In genomic region chr20:35091808-35092523, GRCh38 we compare ENCODE assay signal across 1 cellular context.
TF ChIP-seq lines count a peak whose summit lies in the region.

No MANE protein-coding gene starts in this region.

TF ChIP-seq in HepG2, 621 proteins besides CTCF, POLR2A, EP300 and RAD21 (continued from another document):
- TF ChIP-seq STAT6 (CRISPR knock-in tag; IDR thresholded peaks at IDR 0.05; ENCODE audit: borderline replicate concordance) (no peak), CSRNP2 (CRISPR knock-in tag; conservative IDR thresholded peaks at IDR 0.05; ENCODE audit: low read depth) (no peak), GZF1 (CRISPR knock-in tag; IDR thresholded peaks at IDR 0.05) (no peak), ZNF552 (CRISPR knock-in tag; IDR thresholded peaks at IDR 0.05; ENCODE audit: borderline replicate concordance) (peak; percentile 16), ZFX (CRISPR knock-in tag; IDR thresholded peaks at IDR 0.05; ENCODE audit: low read depth) (no peak), E2F1 (CRISPR knock-in tag; IDR thresholded peaks at IDR 0.05) (no peak), ONECUT2 (CRISPR knock-in tag; IDR thresholded peaks at IDR 0.05) (no peak), ZFP36 (IDR thresholded peaks at IDR 0.05; ENCODE audit: borderline replicate concordance, low read depth, low read length, partially characterized antibody) (no peak), ZNF605 (CRISPR knock-in tag; IDR thresholded peaks at IDR 0.05) (peak; percentile 65), NAIF1 (CRISPR knock-in tag; IDR thresholded peaks at IDR 0.05; ENCODE audit: borderline replicate concordance) (peak; percentile 57; the same call in 1 of the 2 replicates), ZNF615 (CRISPR knock-in tag; IDR thresholded peaks at IDR 0.05; ENCODE audit: borderline replicate concordance) (no peak), LCORL (IDR thresholded peaks at IDR 0.05) (0 out of 2 replicates have a peak, but pooled peaks have one; percentile 4), LCORL (CRISPR knock-in tag; IDR thresholded peaks at IDR 0.05) (no peak), ZNF3 (CRISPR knock-in tag; IDR thresholded peaks at IDR 0.05) (no peak), ZNF781 (CRISPR knock-in tag; IDR thresholded peaks at IDR 0.05; ENCODE audit: borderline replicate concordance, not compliant biosample characterization) (no peak), ZNF282 (IDR thresholded peaks at IDR 0.05; ENCODE audit: partially characterized antibody) (no peak), ZNF556 (CRISPR knock-in tag; IDR thresholded peaks at IDR 0.05; ENCODE audit: borderline replicate concordance) (no peak), FOXC1 (CRISPR knock-in tag; IDR thresholded peaks at IDR 0.05; ENCODE audit: borderline replicate concordance) (no peak), ZNF430 (CRISPR knock-in tag; IDR thresholded peaks at IDR 0.05) (peak; percentile 8; the same call in 1 of the 2 replicates), ZNF12 (CRISPR knock-in tag; IDR thresholded peaks at IDR 0.05) (no peak), GLI4 (CRISPR knock-in tag; IDR thresholded peaks at IDR 0.05; ENCODE audit: borderline replicate concordance) (peak; percentile 79; the same call in 1 of the 2 replicates), ZNF616 (CRISPR knock-in tag; IDR thresholded peaks at IDR 0.05; ENCODE audit: low read depth) (no peak), ZIK1 (CRISPR knock-in tag; IDR thresholded peaks at IDR 0.05; ENCODE audit: borderline replicate concordance, low read depth) (no peak), ZFP82 (CRISPR knock-in tag; IDR thresholded peaks at IDR 0.05; ENCODE audit: borderline replicate concordance) (0 out of 2 replicates have a peak, but pooled peaks have one; percentile 19), ELF1 (CRISPR knock-in tag; IDR thresholded peaks at IDR 0.05) (no peak), MTF2 (CRISPR knock-in tag; IDR thresholded peaks at IDR 0.05; ENCODE audit: borderline replicate concordance) (no peak), BRCA1 (CRISPR knock-in tag; IDR thresholded peaks at IDR 0.05) (peak; percentile 35; the same call in 1 of the 2 replicates), FOXA1 (IDR thresholded peaks at IDR 0.05) (no peak), FOXA1 (CRISPR knock-in tag; IDR thresholded peaks at IDR 0.05) (no peak; the same call in 1 of the 2 replicates), ZNF709 (CRISPR knock-in tag; IDR thresholded peaks at IDR 0.05) (0 out of 2 replicates have a peak, but pooled peaks have one; percentile 27), ZNF737 (CRISPR knock-in tag; IDR thresholded peaks at IDR 0.05; ENCODE audit: borderline replicate concordance) (no peak; the same call in 1 of the 2 replicates), ZNF883 (CRISPR knock-in tag; IDR thresholded peaks at IDR 0.05; ENCODE audit: not compliant biosample characterization) (no peak), STAT5B (CRISPR knock-in tag; IDR thresholded peaks at IDR 0.05) (no peak)
- TF ChIP-seq, protein P1, sequence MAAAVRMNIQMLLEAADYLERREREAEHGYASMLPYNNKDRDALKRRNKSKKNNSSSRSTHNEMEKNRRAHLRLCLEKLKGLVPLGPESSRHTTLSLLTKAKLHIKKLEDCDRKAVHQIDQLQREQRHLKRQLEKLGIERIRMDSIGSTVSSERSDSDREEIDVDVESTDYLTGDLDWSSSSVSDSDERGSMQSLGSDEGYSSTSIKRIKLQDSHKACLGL (CRISPR knock-in tag; IDR thresholded peaks at IDR 0.05) = no peak
- TF ChIP-seq, protein P2, sequence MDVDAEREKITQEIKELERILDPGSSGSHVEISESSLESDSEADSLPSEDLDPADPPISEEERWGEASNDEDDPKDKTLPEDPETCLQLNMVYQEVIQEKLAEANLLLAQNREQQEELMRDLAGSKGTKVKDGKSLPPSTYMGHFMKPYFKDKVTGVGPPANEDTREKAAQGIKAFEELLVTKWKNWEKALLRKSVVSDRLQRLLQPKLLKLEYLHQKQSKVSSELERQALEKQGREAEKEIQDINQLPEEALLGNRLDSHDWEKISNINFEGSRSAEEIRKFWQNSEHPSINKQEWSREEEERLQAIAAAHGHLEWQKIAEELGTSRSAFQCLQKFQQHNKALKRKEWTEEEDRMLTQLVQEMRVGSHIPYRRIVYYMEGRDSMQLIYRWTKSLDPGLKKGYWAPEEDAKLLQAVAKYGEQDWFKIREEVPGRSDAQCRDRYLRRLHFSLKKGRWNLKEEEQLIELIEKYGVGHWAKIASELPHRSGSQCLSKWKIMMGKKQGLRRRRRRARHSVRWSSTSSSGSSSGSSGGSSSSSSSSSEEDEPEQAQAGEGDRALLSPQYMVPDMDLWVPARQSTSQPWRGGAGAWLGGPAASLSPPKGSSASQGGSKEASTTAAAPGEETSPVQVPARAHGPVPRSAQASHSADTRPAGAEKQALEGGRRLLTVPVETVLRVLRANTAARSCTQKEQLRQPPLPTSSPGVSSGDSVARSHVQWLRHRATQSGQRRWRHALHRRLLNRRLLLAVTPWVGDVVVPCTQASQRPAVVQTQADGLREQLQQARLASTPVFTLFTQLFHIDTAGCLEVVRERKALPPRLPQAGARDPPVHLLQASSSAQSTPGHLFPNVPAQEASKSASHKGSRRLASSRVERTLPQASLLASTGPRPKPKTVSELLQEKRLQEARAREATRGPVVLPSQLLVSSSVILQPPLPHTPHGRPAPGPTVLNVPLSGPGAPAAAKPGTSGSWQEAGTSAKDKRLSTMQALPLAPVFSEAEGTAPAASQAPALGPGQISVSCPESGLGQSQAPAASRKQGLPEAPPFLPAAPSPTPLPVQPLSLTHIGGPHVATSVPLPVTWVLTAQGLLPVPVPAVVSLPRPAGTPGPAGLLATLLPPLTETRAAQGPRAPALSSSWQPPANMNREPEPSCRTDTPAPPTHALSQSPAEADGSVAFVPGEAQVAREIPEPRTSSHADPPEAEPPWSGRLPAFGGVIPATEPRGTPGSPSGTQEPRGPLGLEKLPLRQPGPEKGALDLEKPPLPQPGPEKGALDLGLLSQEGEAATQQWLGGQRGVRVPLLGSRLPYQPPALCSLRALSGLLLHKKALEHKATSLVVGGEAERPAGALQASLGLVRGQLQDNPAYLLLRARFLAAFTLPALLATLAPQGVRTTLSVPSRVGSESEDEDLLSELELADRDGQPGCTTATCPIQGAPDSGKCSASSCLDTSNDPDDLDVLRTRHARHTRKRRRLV (CRISPR knock-in tag; IDR thresholded peaks at IDR 0.05) = no peak
- TF ChIP-seq, protein P3, sequence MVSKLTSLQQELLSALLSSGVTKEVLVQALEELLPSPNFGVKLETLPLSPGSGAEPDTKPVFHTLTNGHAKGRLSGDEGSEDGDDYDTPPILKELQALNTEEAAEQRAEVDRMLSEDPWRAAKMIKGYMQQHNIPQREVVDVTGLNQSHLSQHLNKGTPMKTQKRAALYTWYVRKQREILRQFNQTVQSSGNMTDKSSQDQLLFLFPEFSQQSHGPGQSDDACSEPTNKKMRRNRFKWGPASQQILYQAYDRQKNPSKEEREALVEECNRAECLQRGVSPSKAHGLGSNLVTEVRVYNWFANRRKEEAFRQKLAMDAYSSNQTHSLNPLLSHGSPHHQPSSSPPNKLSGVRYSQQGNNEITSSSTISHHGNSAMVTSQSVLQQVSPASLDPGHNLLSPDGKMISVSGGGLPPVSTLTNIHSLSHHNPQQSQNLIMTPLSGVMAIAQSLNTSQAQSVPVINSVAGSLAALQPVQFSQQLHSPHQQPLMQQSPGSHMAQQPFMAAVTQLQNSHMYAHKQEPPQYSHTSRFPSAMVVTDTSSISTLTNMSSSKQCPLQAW (CRISPR knock-in tag; IDR thresholded peaks at IDR 0.05) = 0 out of 2 replicates have a peak, but pooled peaks have one; percentile 12
TF ChIP-seq in HepG2: peak in this region for 55.
